17 cellular contexts compared by ENCODE assay signal in the genomic region with DNA sequence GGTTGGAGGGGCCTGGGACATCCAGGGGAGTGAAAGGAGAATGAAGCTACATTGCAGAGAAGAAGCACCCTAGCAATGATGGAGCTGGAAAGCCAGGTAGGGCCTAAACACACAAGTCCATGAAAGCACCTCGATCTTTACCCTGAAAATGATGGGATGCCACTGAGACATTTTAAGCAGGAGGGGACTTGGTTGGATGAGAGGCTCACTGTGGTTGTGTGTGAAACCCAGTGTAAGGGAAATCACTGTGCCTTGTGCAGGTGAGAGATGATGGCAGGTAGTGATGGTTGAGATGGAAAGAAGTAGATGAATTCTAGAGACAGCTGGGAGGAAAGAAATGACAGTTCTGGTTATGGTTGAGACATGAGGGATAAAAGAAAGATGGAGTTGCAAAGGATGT.
"Had no signal": no experiment of that assay in that cellular context is flagged by ENCODE, and none has a peak within 500 bp of the region (broad histone marks: within the 10 kb centered on the region; RNA-seq: fewer than 3 reads in every experiment).

No MANE protein-coding gene starts in this region.

- H3K27me3 Mint-ChIP-seq: naive thymus-derived CD8-positive, alpha-beta T cell had no signal

- ATAC-seq: left colon; left ventricle myocardium superior; naive thymus-derived CD8-positive, alpha-beta T cell; sciatic nerve had no signal

- DNase-seq: colonic mucosa; effector CD4-positive, alpha-beta T cell; foreskin melanocyte; left colon; left ventricle myocardium superior; mesendoderm; naive thymus-derived CD8-positive, alpha-beta T cell; spleen; stimulated activated CD4-positive, alpha-beta T cell treated with anti-CD3 and anti-CD28 coated beads, Interleukin-15, amount 100 ng/mL, for 24 hours; stimulated activated CD4-positive, alpha-beta T cell treated with anti-CD3 and anti-CD28 coated beads, Interleukin-1b, Interleukin-23, amount 100 ng/mL, for 48 hours; stimulated activated CD4-positive, alpha-beta T cell treated with anti-CD3 and anti-CD28 coated beads, Interleukin-4, amount 100 ng/mL, for 24 hours; stimulated activated naive CD4-positive, alpha-beta T cell treated with Interleukin-2 at 50 U/mL for 16 hours; trophoblast cell had no signal

- H3K9me3 ChIP-seq: colonic mucosa, spleen had no signal

- H3K4me1 ChIP-seq: colonic mucosa, spleen had no signal

- H3K27me3 ChIP-seq: colonic mucosa, spleen had no signal

- H3K4me3 ChIP-seq: colonic mucosa, hepatocyte, lung, spleen had no signal

- H3K27ac ChIP-seq: colonic mucosa, hepatocyte, spleen had no signal

- H3K4me3 Mint-ChIP-seq: naive thymus-derived CD8-positive, alpha-beta T cell; neural crest cell had no signal

- H3K9me3 Mint-ChIP-seq: naive thymus-derived CD8-positive, alpha-beta T cell; neural crest cell had no signal

- H3K36me3 ChIP-seq: colonic mucosa had no signal
